ENCODE assay signal across 14 cellular contexts in genomic region chr15:101027273-101027901, GRCh38.
A peak's percentile ranks its signal among the peaks of the same experiment; 100 is the strongest.
DNase-seq lines count a peak whose midpoint lies in the region; FAIRE-seq and TF ChIP-seq lines count a peak whose summit lies in the region.
"Had no signal": no experiment of that assay in that cellular context is flagged by ENCODE, and none has a peak within 500 bp of the region (broad histone marks: within the 10 kb centered on the region; RNA-seq: fewer than 3 reads in every experiment).

No MANE protein-coding gene starts in this region.

- no peaks in the 10 kb centered on the region for H3K36me3 ChIP-seq in kidney (ENCODE audit: control insufficient read depth in 1 of 2, insufficient read depth in 2 of 2, low read length in 2 of 2)
- H3K36me3 ChIP-seq in stomach: peaks cover 0 to 62% (median 58%) of the 10 kb centered on the region in 4 donors

- no peak for TF ChIP-seq POLR2A in stomach (IDR thresholded peaks at IDR 0.05)

- H3K9me3 ChIP-seq in kidney (ENCODE audit: control insufficient read depth in 1 of 2, low read length in 2 of 2) (no peaks in the 10 kb centered on the region), stomach (no peaks in the 10 kb centered on the region)
- H3K9me3 ChIP-seq: left lung had no signal

- H3K27ac ChIP-seq in kidney (ENCODE audit: low read depth in 2 of 2, low read length in 2 of 2): peak overlapping the region; percentile 29 to 57
- no peak overlapping the region for H3K27ac ChIP-seq in stomach
- H3K27ac ChIP-seq: left lung had no signal

- no peak for TF ChIP-seq EP300 in stomach (IDR thresholded peaks at IDR 0.05)

- H3K4me1 ChIP-seq in kidney (ENCODE audit: control insufficient read depth in 1 of 2, insufficient read depth in 1 of 2, low read depth in 1 of 2, low read length in 2 of 2) (peaks cover 0 to 9% of the 10 kb centered on the region in 2 donors), stomach (peaks cover 0 to 6% (median 3%) of the 10 kb centered on the region in 4 donors)

- H3K4me3 ChIP-seq in kidney (ENCODE audit: low read length in 2 of 2) (no peak overlapping the region), stomach (no peak overlapping the region)
- H3K4me3 ChIP-seq: left lung had no signal

- no peak for FAIRE-seq in kidney (lab: Jason Lieb, UNC)
- FAIRE-seq: GM18507 had no signal

- H3K27me3 ChIP-seq in stomach: no peaks in the 10 kb centered on the region
- H3K27me3 ChIP-seq: left lung had no signal

- intact Hi-C loops in kidney (cut with DNase I) (no loop called here), stomach (cut with DNase I; ENCODE audit: low total_unique reads) (no loop called here)

- H3K9ac ChIP-seq in kidney (ENCODE audit: low read length in 2 of 2): no peak overlapping the region

- WGBS in stomach, 5 donors: 58 to 90% (median 71%) methylated on average over 20 to 25 of the region's 25 CpGs

- DNase-seq in NCI-H345 (lab: John Stamatoyannopoulos, UW) (peak; percentile 5), NCI-H345 treated with DMSO at 0.1 percent for 48 hours (lab: John Stamatoyannopoulos, UW; ENCODE audit: unreplicated experiment) (no peak), SHP77 (lab: John Stamatoyannopoulos, UW) (peak; percentile 17 to 54), kidney (peak; percentile 75), stomach (peak; percentile 25), GM20000 (ENCODE audit: low spot score) (no peak), foreskin melanocyte (no peak)
- no peak for DNase-seq in activated T-cell treated with anti-CD3 and anti-CD28 coated beads, Interleukin-2, amount 50 U/mL, for 1 hour
- DNase-seq: activated CD4-positive, alpha-beta T cell treated with anti-CD3 and anti-CD28 coated beads for 36 hours; cortex of kidney; hippocampal formation; stimulated activated naive CD4-positive, alpha-beta T cell had no signal

- no peak for TF ChIP-seq CTCF in kidney (IDR thresholded peaks at IDR 0.05; ENCODE audit: borderline replicate concordance, extremely low read depth, insufficient read depth)
- TF ChIP-seq CTCF in stomach (IDR thresholded peaks at IDR 0.05): no peak
- TF ChIP-seq CTCF in GM20000 (IDR thresholded peaks at IDR 0.05; ENCODE audit: extremely low read depth, missing control alignments): no peak

Comparison
In these comparisons a context has a peak if more than half of its experiments do, and no peak if none do; other contexts are left out.
1. DNase-seq: peak in NCI-H345 (single experiment), SHP77 (2 of 2), kidney (single experiment) and stomach (single experiment); none in NCI-H345 treated with DMSO at 0.1 percent for 48 hours (single experiment), GM20000 (single experiment), activated T-cell treated with anti-CD3 and anti-CD28 coated beads, Interleukin-2, amount 50 U/mL, for 1 hour (single experiment) and foreskin melanocyte (single experiment).
2. H3K27ac ChIP-seq: peak in kidney (2 of 2); none in stomach (0 of 5).